ENCODE assay signal across 27 cellular contexts in the genomic region with DNA sequence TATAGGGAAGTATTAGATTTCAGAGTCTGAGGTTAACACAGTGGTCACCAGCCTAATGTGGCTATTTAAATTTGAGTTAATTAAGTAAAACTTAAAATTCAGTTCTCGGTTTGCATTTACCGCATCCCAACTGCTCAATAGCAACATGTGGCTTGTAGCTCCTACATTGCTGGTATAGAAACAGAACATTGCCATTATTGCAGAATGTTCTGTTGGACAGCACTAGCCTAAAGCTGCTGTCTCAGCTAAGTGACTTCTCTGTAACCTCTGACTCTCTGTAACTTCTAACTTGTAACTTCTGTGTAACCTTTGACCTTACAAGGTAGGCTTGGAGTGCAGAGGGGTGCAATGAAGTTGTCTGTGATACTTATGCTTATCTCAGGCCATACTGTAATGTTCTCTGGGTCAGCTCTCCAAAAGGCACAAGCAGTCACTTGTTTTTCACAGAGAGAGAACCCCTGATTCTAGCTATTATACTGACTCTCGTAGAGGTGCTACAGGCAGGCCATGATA.
"Had no signal": no experiment of that assay in that cellular context is flagged by ENCODE, and none has a peak within 500 bp of the region (broad histone marks: within the 10 kb centered on the region; RNA-seq: fewer than 3 reads in every experiment).

No MANE protein-coding gene starts in this region.

- H3K4me1 ChIP-seq: pancreas, prostate gland had no signal

- H3K4me3 ChIP-seq: colonic mucosa, gastroesophageal sphincter, hepatocyte, mucosa of descending colon, pancreas, prostate gland, skin epidermis, testis, transverse colon had no signal

- H3K27me3 ChIP-seq: colonic mucosa, gastroesophageal sphincter, hepatocyte, pancreas, testis, transverse colon had no signal

- DNase-seq: activated B cell treated with CpG ODN at 0.5 μM for 24 hours; activated CD4-positive, alpha-beta T cell treated with anti-CD3 and anti-CD28 coated beads, Interleukin-2, amount 50 U/mL, for 1 hour; activated CD8-positive, alpha-beta T cell treated with anti-CD3 and anti-CD28 coated beads for 36 hours; activated naive CD4-positive, alpha-beta T cell treated with Interleukin-2 at 50 U/mL for 16 hours; activated T-cell treated with anti-CD3 and anti-CD28 coated beads, Interleukin-2, amount 50 U/mL, for 48 hours; anterior cingulate cortex; colonic mucosa; effector CD8-positive, alpha-beta T cell; islet precursor cell; left cardiac atrium; left ventricle myocardium superior; mucosa of descending colon; nucleus accumbens; pancreas; retina; stimulated activated CD4-positive, alpha-beta T cell treated with anti-CD3 and anti-CD28 coated beads, Interleukin-12 subunit alpha, Interleukin-12 subunit beta, amount 100 ng/mL, for 4 hours; stimulated activated CD4-positive, alpha-beta T cell treated with anti-CD3 and anti-CD28 coated beads, Interleukin-4, amount 100 ng/mL, for 1 hour; stimulated activated naive CD8-positive, alpha-beta T cell treated with anti-CD3 and anti-CD28 coated beads, Interleukin-15, Interleukin-2, amounts not matched to agents 100 U/mL and 50 U/mL, for 24 hours; T-helper 9 cell; testis; transverse colon had no signal

- H3K4me2 ChIP-seq: hepatocyte had no signal

- H3K27ac ChIP-seq: colonic mucosa, epithelial cell of prostate, gastroesophageal sphincter, hepatocyte, pancreas, prostate gland, skin epidermis, testis, transverse colon had no signal

- H3K9me3 ChIP-seq: colonic mucosa, gastroesophageal sphincter, mucosa of descending colon, pancreas, prostate gland, testis, transverse colon had no signal

- H3K36me3 ChIP-seq: colonic mucosa, gastroesophageal sphincter, pancreas, prostate gland, transverse colon had no signal

- H2AFZ ChIP-seq: hepatocyte had no signal

- ATAC-seq: activated CD8-positive, alpha-beta T cell treated with anti-CD3 and anti-CD28 coated beads for 36 hours; gastroesophageal sphincter; left cardiac atrium; left ventricle myocardium superior; mucosa of descending colon; pancreas; sciatic nerve; stimulated activated naive CD8-positive, alpha-beta T cell treated with anti-CD3 and anti-CD28 coated beads, Interleukin-15, Interleukin-2, amounts not matched to agents 100 U/mL and 50 U/mL, for 24 hours had no signal
